16 cellular contexts compared by ENCODE assay signal in genomic region chrX:12245650-12246645, GRCh38.
DNase-seq lines count a peak whose midpoint lies in the region; ATAC-seq lines count a peak whose summit lies in the region.
"Had no signal": no experiment of that assay in that cellular context is flagged by ENCODE, and none has a peak within 500 bp of the region (broad histone marks: within the 10 kb centered on the region; RNA-seq: fewer than 3 reads in every experiment).

No MANE protein-coding gene starts in this region.

- ATAC-seq in GM21717 (IDR thresholded peaks at IDR 0.05; ENCODE audit: unreplicated experiment), result no peak
- ATAC-seq: GM23338, heart right ventricle had no signal

- no peak overlapping the region for H3K9ac ChIP-seq in NT2/D1 (ENCODE audit: insufficient read length, low read depth)
- H3K9ac ChIP-seq in skeletal muscle satellite cell (ENCODE audit: low read depth, low read length), result peak overlapping the region; percentile 29

- peak; percentile 75 for DNase-seq in ELR (ENCODE audit: low read depth)
- DNase-seq in NT2/D1 (ENCODE audit: low read depth, low spot score), result peak; percentile 6
- peak; percentile 95 for DNase-seq in fibroblast of peridontal ligament (ENCODE audit: extremely low read depth)
- DNase-seq in SK-N-DZ (ENCODE audit: low spot score), result no peak
- no peak for DNase-seq in activated CD4-positive, alpha-beta T cell treated with anti-CD3 and anti-CD28 coated beads for 4 hours
- DNase-seq: activated naive CD4-positive, alpha-beta T cell treated with anti-CD3 and anti-CD28 coated beads for 36 hours; caudate nucleus; heart right ventricle; NCI-H1092; NCI-H2227 treated with DMSO at 0.1 percent for 48 hours; stimulated activated CD4-positive, alpha-beta T cell treated with anti-CD3 and anti-CD28 coated beads, Interleukin-2, amount 100 ng/mL, for 48 hours; WERI-Rb-1 had no signal

- no peaks in the 10 kb centered on the region for H3K27me3 ChIP-seq in NT2/D1 (ENCODE audit: insufficient read depth, insufficient read length)
- H3K27me3 ChIP-seq in skeletal muscle satellite cell (ENCODE audit: control insufficient read depth, insufficient read depth, low read length), result no peaks in the 10 kb centered on the region
- H3K27me3 ChIP-seq: heart right ventricle, tibial nerve had no signal

- H3K36me3 ChIP-seq in NT2/D1 (ENCODE audit: insufficient read depth, insufficient read length, low read length) (no peaks in the 10 kb centered on the region), skeletal muscle satellite cell (ENCODE audit: insufficient read depth, low read length) (no peaks in the 10 kb centered on the region)
- H3K36me3 ChIP-seq: heart right ventricle, tibial nerve, WERI-Rb-1 had no signal

- peak overlapping the region; percentile 48 for H3K4me2 ChIP-seq in skeletal muscle satellite cell (ENCODE audit: low read length)
- H3K4me2 ChIP-seq: GM23338 had no signal

- H3K4me1 ChIP-seq in NT2/D1 (ENCODE audit: insufficient read depth, insufficient read length) (no peaks in the 10 kb centered on the region), skeletal muscle satellite cell (ENCODE audit: control insufficient read depth, insufficient read depth, low read length) (peaks cover 29% of the 10 kb centered on the region)
- H3K4me1 ChIP-seq: heart right ventricle, tibial nerve had no signal

- no peaks in the 10 kb centered on the region for H3K9me3 ChIP-seq in NT2/D1 (ENCODE audit: insufficient read depth, low read length)
- no peaks in the 10 kb centered on the region for H3K9me3 ChIP-seq in skeletal muscle satellite cell (replicated peaks; ENCODE audit: low read length)
- H3K9me3 ChIP-seq: heart right ventricle, tibial nerve had no signal

- no peak overlapping the region for H3K4me3 ChIP-seq in NT2/D1 (ENCODE audit: insufficient read length, low read depth)
- H3K4me3 ChIP-seq in skeletal muscle satellite cell (ENCODE audit: low read length), result no peak overlapping the region
- H3K4me3 ChIP-seq: GM23338, heart right ventricle, tibial nerve had no signal

Comparison
In these comparisons a context has a peak if more than half of its experiments do, and no peak if none do; other contexts are left out.
1. DNase-seq: peak in ELR (single experiment), NT2/D1 (single experiment) and fibroblast of peridontal ligament (single experiment); none in SK-N-DZ (single experiment) and activated CD4-positive, alpha-beta T cell treated with anti-CD3 and anti-CD28 coated beads for 4 hours (0 of 2).